In the genomic region with DNA sequence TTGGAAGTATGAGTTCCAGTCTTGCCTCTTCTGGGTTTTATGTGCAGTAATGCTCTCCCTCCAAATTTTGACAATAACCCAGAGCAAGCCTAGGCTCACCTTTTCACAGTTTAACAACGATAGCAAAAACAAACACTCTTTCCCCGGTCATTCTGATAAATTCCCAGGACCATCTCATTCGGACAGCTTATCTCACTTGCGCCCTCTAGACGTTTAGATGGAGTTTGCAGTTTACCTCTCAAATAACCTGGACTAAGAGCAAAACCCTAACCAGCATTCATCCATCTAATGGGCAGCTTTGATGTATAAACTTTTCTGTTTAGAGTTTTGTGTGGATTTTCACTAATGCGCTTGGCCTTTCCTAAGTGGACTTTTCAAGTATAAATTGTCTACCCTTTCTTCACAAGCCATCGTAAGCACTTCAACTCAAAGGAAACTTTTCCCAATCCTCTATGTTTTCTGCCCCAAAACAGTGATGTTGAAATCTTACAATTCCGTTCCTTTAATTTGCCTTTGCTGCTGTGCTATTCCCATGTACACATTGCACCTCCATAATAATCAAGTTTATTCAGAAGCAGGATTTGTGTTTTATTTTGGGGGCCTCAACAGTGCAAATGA, we compare ENCODE assay signal across 8 cellular contexts.
DNase-seq lines count a peak whose midpoint lies in the region; ATAC-seq and TF ChIP-seq lines count a peak whose summit lies in the region.

No MANE protein-coding gene starts in this region.

- H3K36me3 ChIP-seq in BE2C: peaks cover 11% of the 10 kb centered on the region; the same call in 1 of the 2 replicates
- no peaks in the 10 kb centered on the region for H3K36me3 ChIP-seq in GM23338 (ENCODE audit: insufficient read depth)
- 0 out of 2 replicates have a peak, but pooled peaks cover under 1% of the 10 kb centered on the region for H3K36me3 ChIP-seq in PC-3 (ENCODE audit: low read depth, low read length)

- no TSS peak for BruUV-seq in PC-3 (replicated peaks; lab: Mats Ljungman, UMichigan)

- H3K9me3 ChIP-seq in BE2C: no peaks in the 10 kb centered on the region; the same call in 1 of the 2 replicates
- no peaks in the 10 kb centered on the region for H3K9me3 ChIP-seq in PC-3 (ENCODE audit: low read length)

- no peak overlapping the region for H3K4me3 Mint-ChIP-seq in GM23338
- H3K4me3 Mint-ChIP-seq in naive thymus-derived CD8-positive, alpha-beta T cell: no peak overlapping the region

- CTCF ChIA-PET in PC-3 (lab: Charles Lee): interaction anchor here (0.5 to 1.0 kb wide), 4 partner anchors 19 to 613 kb away, joined by 3 to 5 read pairs (median 3); no protein-coding TSS in a partner anchor

- DNase-seq in BE2C (peak; percentile 37), GM23338 (ENCODE audit: low spot score) (peak; percentile 84), PC-3 (peak; percentile 60), germinal center (ENCODE audit: low spot score) (peak; percentile 14), GF-D8 (lab: John Stamatoyannopoulos, UW) (no peak), NCI-H345 treated with DMSO at 0.1 percent for 48 hours (lab: John Stamatoyannopoulos, UW; ENCODE audit: unreplicated experiment) (no peak)
- no peak for DNase-seq in naive thymus-derived CD8-positive, alpha-beta T cell
- no peak for DNase-seq in activated CD4-positive, alpha-beta T cell treated with anti-CD3 and anti-CD28 coated beads, Interleukin-2, amount 50 U/mL, for 48 hours

- H3K9ac ChIP-seq in PC-3 (ENCODE audit: low read length): no peak overlapping the region

- H3K4me1 Mint-ChIP-seq in GM23338: peaks cover 21% of the 10 kb centered on the region
- no peaks in the 10 kb centered on the region for H3K4me1 Mint-ChIP-seq in naive thymus-derived CD8-positive, alpha-beta T cell

- TF ChIP-seq CTCF in BE2C (IDR thresholded peaks at IDR 0.05; ENCODE audit: low read depth, low read length): peak; percentile 79
- TF ChIP-seq CTCF in GM23338 (conservative IDR thresholded peaks at IDR 0.05; ENCODE audit: low read depth in 2 of 2): peak; percentile 82 to 83
- peak; percentile 81 for TF ChIP-seq CTCF in PC-3 (conservative IDR thresholded peaks at IDR 0.05; ENCODE audit: low read depth, low read length)

- H3K9me2 ChIP-seq in GM23338 (ENCODE audit: insufficient read depth) (no peaks in the 10 kb centered on the region), PC-3 (replicated peaks; ENCODE audit: low read length) (no peaks in the 10 kb centered on the region)

- H4K20me1 ChIP-seq in GM23338 (replicated peaks; ENCODE audit: insufficient read depth): no peaks in the 10 kb centered on the region
- H4K20me1 ChIP-seq in PC-3 (ENCODE audit: low read length): no peaks in the 10 kb centered on the region

- POLR2A ChIA-PET in PC-3 (lab: Charles Lee; ENCODE audit: unreplicated experiment): no interaction called here
- POLR2A ChIA-PET in naive thymus-derived CD8-positive, alpha-beta T cell (lab: Charles Lee): no interaction called here

- peaks cover 6% of the 10 kb centered on the region for H3K9me3 Mint-ChIP-seq in GM23338
- H3K9me3 Mint-ChIP-seq in naive thymus-derived CD8-positive, alpha-beta T cell: peaks cover 1 to 13% (median 4%) of the 10 kb centered on the region in 9 donors

- H3K27ac Mint-ChIP-seq in GM23338: peak overlapping the region; percentile 8; the same call in 1 of the 2 replicates
- H3K27ac Mint-ChIP-seq in naive thymus-derived CD8-positive, alpha-beta T cell: no peak overlapping the region

- H3K27ac ChIP-seq in GM23338 (ENCODE audit: low read depth) (no peak overlapping the region), PC-3 (ENCODE audit: low read length) (no peak overlapping the region)

- peak; percentile 76 for ATAC-seq in GM23338
- ATAC-seq in PC-3: no peak
- ATAC-seq in naive thymus-derived CD8-positive, alpha-beta T cell: no peak

- H3K4me3 ChIP-seq in BE2C (ENCODE audit: low read depth, low read length) (no peak overlapping the region), GM23338 (no peak overlapping the region), PC-3 (ENCODE audit: low read length) (no peak overlapping the region)

- no peaks in the 10 kb centered on the region for H3F3A ChIP-seq in GM23338 (replicated peaks; ENCODE audit: low read depth)
- no peaks in the 10 kb centered on the region for H3F3A ChIP-seq in PC-3 (ENCODE audit: low read length, unreplicated experiment)

- H2AFZ ChIP-seq in GM23338 (no peak overlapping the region), PC-3 (ENCODE audit: low read length) (peak overlapping the region; percentile 63; the same call in 1 of the 2 replicates)

- H3K4me2 ChIP-seq in GM23338: no peak overlapping the region
- H3K4me2 ChIP-seq in PC-3 (ENCODE audit: low read length): no peak overlapping the region; the same call in 1 of the 2 replicates

- intact Hi-C loops in PC-3 (cut with micrococcal nuclease): no loop called here

- no peaks in the 10 kb centered on the region for H3K4me1 ChIP-seq in BE2C
- peaks cover 16% of the 10 kb centered on the region for H3K4me1 ChIP-seq in GM23338 (ENCODE audit: insufficient read depth)
- peaks cover 6% of the 10 kb centered on the region for H3K4me1 ChIP-seq in PC-3 (ENCODE audit: insufficient read depth, low read length)

- H3K27me3 ChIP-seq in BE2C (no peaks in the 10 kb centered on the region), GM23338 (ENCODE audit: insufficient read depth) (no peaks in the 10 kb centered on the region), PC-3 (ENCODE audit: low read length) (no peaks in the 10 kb centered on the region)

- H3K27me3 Mint-ChIP-seq in GM23338 (ENCODE audit: insufficient read depth, low read depth, poor library complexity): no peaks in the 10 kb centered on the region
- no peaks in the 10 kb centered on the region for H3K27me3 Mint-ChIP-seq in naive thymus-derived CD8-positive, alpha-beta T cell

- H3K79me2 ChIP-seq in GM23338 (replicated peaks; ENCODE audit: insufficient read depth) (no peaks in the 10 kb centered on the region), PC-3 (ENCODE audit: low read length) (no peaks in the 10 kb centered on the region)

- H3K36me3 Mint-ChIP-seq in GM23338 (ENCODE audit: low read depth): peaks cover 7% of the 10 kb centered on the region
- H3K36me3 Mint-ChIP-seq in naive thymus-derived CD8-positive, alpha-beta T cell: peaks cover 0 to under 1% (median 0%) of the 10 kb centered on the region in 3 donors

TF ChIP-seq in GM23338, 12 proteins besides CTCF, POLR2A, EP300 and RAD21 (continues in another document):
- TF ChIP-seq POLR2AphosphoS5 (IDR thresholded peaks at IDR 0.05; ENCODE audit: low read depth) (no peak), EZH2phosphoT487 (IDR thresholded peaks at IDR 0.05; ENCODE audit: unreplicated experiment) (no peak), CREB1 (CRISPR knock-in tag; IDR thresholded peaks at IDR 0.05; ENCODE audit: low read depth) (no peak), ZNF331 (CRISPR knock-in tag; IDR thresholded peaks at IDR 0.05; ENCODE audit: low read depth) (no peak), NANOG (IDR thresholded peaks at IDR 0.05; ENCODE audit: borderline replicate concordance) (no peak), JUNB (IDR thresholded peaks at IDR 0.05; ENCODE audit: unreplicated experiment) (no peak)
- TF ChIP-seq, protein P1, sequence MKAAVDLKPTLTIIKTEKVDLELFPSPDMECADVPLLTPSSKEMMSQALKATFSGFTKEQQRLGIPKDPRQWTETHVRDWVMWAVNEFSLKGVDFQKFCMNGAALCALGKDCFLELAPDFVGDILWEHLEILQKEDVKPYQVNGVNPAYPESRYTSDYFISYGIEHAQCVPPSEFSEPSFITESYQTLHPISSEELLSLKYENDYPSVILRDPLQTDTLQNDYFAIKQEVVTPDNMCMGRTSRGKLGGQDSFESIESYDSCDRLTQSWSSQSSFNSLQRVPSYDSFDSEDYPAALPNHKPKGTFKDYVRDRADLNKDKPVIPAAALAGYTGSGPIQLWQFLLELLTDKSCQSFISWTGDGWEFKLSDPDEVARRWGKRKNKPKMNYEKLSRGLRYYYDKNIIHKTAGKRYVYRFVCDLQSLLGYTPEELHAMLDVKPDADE (IDR thresholded peaks at IDR 0.05): no peak
- TF ChIP-seq, protein P2, sequence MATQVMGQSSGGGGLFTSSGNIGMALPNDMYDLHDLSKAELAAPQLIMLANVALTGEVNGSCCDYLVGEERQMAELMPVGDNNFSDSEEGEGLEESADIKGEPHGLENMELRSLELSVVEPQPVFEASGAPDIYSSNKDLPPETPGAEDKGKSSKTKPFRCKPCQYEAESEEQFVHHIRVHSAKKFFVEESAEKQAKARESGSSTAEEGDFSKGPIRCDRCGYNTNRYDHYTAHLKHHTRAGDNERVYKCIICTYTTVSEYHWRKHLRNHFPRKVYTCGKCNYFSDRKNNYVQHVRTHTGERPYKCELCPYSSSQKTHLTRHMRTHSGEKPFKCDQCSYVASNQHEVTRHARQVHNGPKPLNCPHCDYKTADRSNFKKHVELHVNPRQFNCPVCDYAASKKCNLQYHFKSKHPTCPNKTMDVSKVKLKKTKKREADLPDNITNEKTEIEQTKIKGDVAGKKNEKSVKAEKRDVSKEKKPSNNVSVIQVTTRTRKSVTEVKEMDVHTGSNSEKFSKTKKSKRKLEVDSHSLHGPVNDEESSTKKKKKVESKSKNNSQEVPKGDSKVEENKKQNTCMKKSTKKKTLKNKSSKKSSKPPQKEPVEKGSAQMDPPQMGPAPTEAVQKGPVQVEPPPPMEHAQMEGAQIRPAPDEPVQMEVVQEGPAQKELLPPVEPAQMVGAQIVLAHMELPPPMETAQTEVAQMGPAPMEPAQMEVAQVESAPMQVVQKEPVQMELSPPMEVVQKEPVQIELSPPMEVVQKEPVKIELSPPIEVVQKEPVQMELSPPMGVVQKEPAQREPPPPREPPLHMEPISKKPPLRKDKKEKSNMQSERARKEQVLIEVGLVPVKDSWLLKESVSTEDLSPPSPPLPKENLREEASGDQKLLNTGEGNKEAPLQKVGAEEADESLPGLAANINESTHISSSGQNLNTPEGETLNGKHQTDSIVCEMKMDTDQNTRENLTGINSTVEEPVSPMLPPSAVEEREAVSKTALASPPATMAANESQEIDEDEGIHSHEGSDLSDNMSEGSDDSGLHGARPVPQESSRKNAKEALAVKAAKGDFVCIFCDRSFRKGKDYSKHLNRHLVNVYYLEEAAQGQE (IDR thresholded peaks at IDR 0.05; ENCODE audit: unreplicated experiment): no peak

Comparison
In these comparisons a context has a peak if more than half of its experiments do, and no peak if none do; other contexts are left out.
1. DNase-seq: peak in BE2C (single experiment), GM23338 (single experiment), PC-3 (single experiment) and germinal center (single experiment); none in GF-D8 (single experiment), naive thymus-derived CD8-positive, alpha-beta T cell (0 of 10), activated CD4-positive, alpha-beta T cell treated with anti-CD3 and anti-CD28 coated beads, Interleukin-2, amount 50 U/mL, for 48 hours (0 of 2) and NCI-H345 treated with DMSO at 0.1 percent for 48 hours (single experiment).
2. Peak in every context shown above with its lines, with median percentiles within 50 percentile points of each other: CTCF ChIP-seq.